Comparison of ENCODE assay signal across 8 cellular contexts in genomic region chr4:139301143-139301820, GRCh38. TPM values are rescaled to one million over a fixed set of nuclear protein-coding genes. Genes with fewer than 3 reads are reported as not detected.
A peak's percentile ranks its signal among the peaks of the same experiment; 100 is the strongest.
DNase-seq lines count a peak whose midpoint lies in the region; ATAC-seq and TF ChIP-seq lines count a peak whose summit lies in the region.

NAA15 (plus strand) TSS chr4:139301505; CDS start chr4:139301778, 273 bp downstream.

- intact Hi-C loops in T-helper 2 cell treated with Interferon-gamma antibody and Interleukin-4, amounts not matched to agents 100 ng/mL and 5 ng/mL, for 36 hours (cut with micrococcal nuclease): loop anchor here (1.0 to 10.0 kb wide), 10 partner anchors 11 to 1224 kb away; partner anchors contain the start of genes ELF2, ELMOD2, MAML3 and NOCT
- intact Hi-C loops in uterus (cut with DNase I; ENCODE audit: low total_unique reads): no loop called here

- H3K4me1 ChIP-seq in right atrium auricular region (peaks cover 0 to 44% of the 10 kb centered on the region in 2 donors), uterus (peaks cover 0 to 4% of the 10 kb centered on the region in 2 donors)

- H3K36me3 ChIP-seq in right atrium auricular region (peaks cover 8% of the 10 kb centered on the region), uterus (no peaks in the 10 kb centered on the region)

- TF ChIP-seq CTCF in right atrium auricular region (IDR thresholded peaks at IDR 0.05) (peak in 1 of 2 donors; percentile 19), uterus (IDR thresholded peaks at IDR 0.05) (peak in 2 of 4 experiments; percentile 14 to 19)

- H3K27ac ChIP-seq in right atrium auricular region (peak within 1 kb of the TSS; percentile 93 to 94), uterus (peak within 1 kb of the TSS; percentile 89 to 94)

- peak within 1 kb of the TSS; percentile 80 to 97 for H3K4me3 ChIP-seq in right atrium auricular region
- peak within 1 kb of the TSS; percentile 72 to 93 for H3K4me3 ChIP-seq in uterus

- H3K9me3 ChIP-seq in right atrium auricular region (no peaks in the 10 kb centered on the region), uterus (no peaks in the 10 kb centered on the region)

- ATAC-seq in GM18499 (IDR thresholded peaks at IDR 0.05; ENCODE audit: insufficient read depth, unreplicated experiment) (peak; percentile 72), HG02943 (IDR thresholded peaks at IDR 0.05; ENCODE audit: low read depth, unreplicated experiment) (peak; percentile 85)

- peak; percentile 73 to 83 for TF ChIP-seq POLR2A in uterus (IDR thresholded peaks at IDR 0.05)

- H3K27me3 ChIP-seq in right atrium auricular region (no peaks in the 10 kb centered on the region), uterus (no peaks in the 10 kb centered on the region)

- peak; percentile 62 for DNase-seq in NCI-H187 treated with DMSO at 0.1 percent for 48 hours (lab: John Stamatoyannopoulos, UW)
- DNase-seq in anterior cingulate cortex (lab: John Stamatoyannopoulos, UW): peak; percentile 83 to 98 (median 96)
- DNase-seq in right atrium auricular region (ENCODE audit: low spot score): peak; percentile 98
- DNase-seq in pulmonary artery endothelial cell (ENCODE audit: low read depth, low spot score): peak; percentile 93
- peak; percentile 97 for DNase-seq in uterus

RNA-seq across cellular contexts. Expression of gene NAA15, which starts in this region (rescaled TPM):
- 71.4 and 75.6 TPM in 2 replicates for total RNA-seq in T-helper 2 cell treated with Interferon-gamma antibody and Interleukin-4, amounts not matched to agents 100 ng/mL and 5 ng/mL, for 36 hours
- total RNA-seq in right atrium auricular region (10 to 100 TPM; 21.5 to 24.2 TPM), pulmonary artery endothelial cell (35.1 and 48.4 TPM in 2 replicates), uterus (10 to 100 TPM; 47.1 to 75.1 (median 54.1) TPM)

Comparison
In these comparisons a context has a peak if more than half of its experiments do, and no peak if none do; other contexts are left out.
1. Peak in every context shown above with its lines: DNase-seq, ATAC-seq, H3K4me3 ChIP-seq and H3K27ac ChIP-seq.